22 cellular contexts compared by ENCODE assay signal in the genomic region with DNA sequence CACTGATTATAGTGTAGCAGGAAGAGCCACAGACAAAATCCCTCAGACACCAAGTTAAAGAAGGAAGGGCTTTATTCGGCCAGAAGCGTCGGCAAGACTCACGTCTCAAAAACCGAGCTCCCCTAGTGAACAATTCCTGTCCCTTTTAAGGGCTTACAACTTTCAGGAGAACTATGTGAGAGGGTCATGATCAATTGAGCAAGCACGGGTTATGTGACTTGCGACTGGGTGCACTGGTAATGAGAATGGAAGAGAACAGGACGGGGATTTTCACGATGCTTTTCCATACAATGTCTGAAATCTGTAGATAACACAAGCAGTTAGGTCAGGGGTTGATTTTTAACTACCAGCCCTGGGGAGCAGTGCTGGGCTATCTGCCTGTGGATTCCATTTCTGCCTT.
"Had no signal": no experiment of that assay in that cellular context is flagged by ENCODE, and none has a peak within 500 bp of the region (broad histone marks: within the 10 kb centered on the region; RNA-seq: fewer than 3 reads in every experiment).

No MANE protein-coding gene starts in this region.

- H3K27me3 ChIP-seq: esophagus muscularis mucosa, gastroesophageal sphincter, sigmoid colon, stomach, transverse colon had no signal

- H3K79me2 ChIP-seq: parathyroid adenoma had no signal

- H3K9me3 ChIP-seq: esophagus muscularis mucosa, gastroesophageal sphincter, left ventricle myocardium inferior, psoas muscle, sigmoid colon, stomach, thoracic aorta, transverse colon had no signal

- ATAC-seq: gastroesophageal sphincter, natural killer cell, psoas muscle had no signal

- H3K4me3 Mint-ChIP-seq: natural killer cell had no signal

- H3K4me1 Mint-ChIP-seq: natural killer cell had no signal

- H3K27ac ChIP-seq: epithelial cell of prostate, esophagus muscularis mucosa, gastroesophageal sphincter, left ventricle myocardium inferior, parathyroid adenoma, psoas muscle, sigmoid colon, skin epidermis, stomach, thoracic aorta, transverse colon had no signal

- DNase-seq: effector memory CD4-positive, alpha-beta T cell; foreskin fibroblast; glutamatergic neuron; islet precursor cell; left ventricle myocardium inferior; mesenchymal stem cell; natural killer cell; psoas muscle; sigmoid colon; stimulated activated CD4-positive, alpha-beta T cell treated with anti-CD3 and anti-CD28 coated beads, Interleukin-2, amount 100 ng/mL, for 24 hours; stimulated activated CD4-positive, alpha-beta T cell treated with anti-CD3 and anti-CD28 coated beads, Interleukin-4, amount 100 ng/mL, for 4 hours; stimulated activated naive CD4-positive, alpha-beta T cell; stomach; substantia nigra; transverse colon had no signal

- H3K27ac Mint-ChIP-seq: natural killer cell had no signal

- H3K4me3 ChIP-seq: esophagus muscularis mucosa, gastroesophageal sphincter, left ventricle myocardium inferior, lung, psoas muscle, sigmoid colon, skin epidermis, stomach, thoracic aorta, transverse colon had no signal

- H2AFZ ChIP-seq: parathyroid adenoma had no signal

- H3K9ac ChIP-seq: parathyroid adenoma had no signal

- H3K36me3 Mint-ChIP-seq: natural killer cell had no signal

- H3K9me3 Mint-ChIP-seq: natural killer cell had no signal

- H3K4me1 ChIP-seq: esophagus muscularis mucosa, gastroesophageal sphincter, left ventricle myocardium inferior, parathyroid adenoma, psoas muscle, sigmoid colon, stomach, transverse colon had no signal

- H3K36me3 ChIP-seq: esophagus muscularis mucosa, gastroesophageal sphincter, left ventricle myocardium inferior, sigmoid colon, stomach, thoracic aorta, transverse colon had no signal
